In the genomic region with DNA sequence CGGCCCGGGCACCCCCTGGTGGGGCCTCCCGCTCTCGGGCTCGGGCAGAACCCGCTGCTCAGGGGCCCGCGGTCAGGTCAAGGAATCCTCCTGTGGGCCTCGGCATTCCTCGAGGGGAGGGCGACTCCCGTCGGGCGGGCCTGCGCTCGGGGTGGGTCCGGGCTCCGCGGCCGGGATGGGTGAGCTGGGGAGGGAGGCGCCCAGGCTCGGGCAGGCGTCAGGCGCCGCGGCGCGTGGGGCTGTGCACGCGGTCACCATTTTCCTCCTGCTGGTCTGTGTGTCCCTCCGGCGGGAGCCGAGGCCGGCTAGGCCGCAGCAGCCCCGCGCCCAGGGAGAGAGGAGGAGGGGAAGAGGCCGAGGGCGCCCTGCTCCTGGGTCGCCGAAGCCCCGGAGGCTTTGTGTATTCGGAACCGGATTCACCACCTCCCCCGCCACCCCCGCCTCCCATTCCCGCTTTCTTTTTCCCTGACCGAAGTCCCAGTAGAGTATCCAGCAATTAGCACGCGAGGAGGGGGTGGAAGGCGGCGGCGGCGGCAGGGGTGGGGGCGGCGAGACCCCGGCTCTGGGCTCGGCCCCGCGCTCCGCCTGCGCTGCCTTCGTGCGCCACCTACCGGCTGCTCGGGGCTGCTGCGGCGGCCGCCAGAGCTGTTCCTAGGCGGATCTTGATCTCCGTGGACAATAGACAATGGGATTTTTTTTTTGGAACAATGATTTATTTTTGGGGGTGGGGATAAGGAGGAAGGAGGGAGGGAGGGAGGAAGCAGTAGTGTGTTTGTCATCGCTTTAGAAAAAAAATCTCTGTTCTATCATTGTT, we compare ENCODE assay signal across 1 cellular context.
TF ChIP-seq lines count a peak whose summit lies in the region.

No MANE protein-coding gene starts in this region.

TF ChIP-seq in HEK293, 187 proteins besides CTCF, POLR2A, EP300 and RAD21 (continued from another document and continues in another):
- TF ChIP-seq ZBTB20 (tag by site-specific recombination; IDR thresholded peaks at IDR 0.05) (peak; percentile 42; the same call in 1 of the 2 replicates), ZNF768 (tag by site-specific recombination; IDR thresholded peaks at IDR 0.05) (no peak), ZNF585B (tag by site-specific recombination; IDR thresholded peaks at IDR 0.05) (no peak), ZNF76 (tag by site-specific recombination; IDR thresholded peaks at IDR 0.05; ENCODE audit: borderline replicate concordance, low read depth) (peak; percentile 26; the same call in 1 of the 2 replicates), YY2 (tag by site-specific recombination; IDR thresholded peaks at IDR 0.05) (0 out of 2 replicates have a peak, but pooled peaks have one; percentile 31), ZNF391 (tag by site-specific recombination; IDR thresholded peaks at IDR 0.05; ENCODE audit: borderline replicate concordance, low read depth) (no peak), ZNF704 (tag by site-specific recombination; IDR thresholded peaks at IDR 0.05) (no peak), ZSCAN16 (tag by site-specific recombination; IDR thresholded peaks at IDR 0.05) (no peak), ZNF549 (tag by site-specific recombination; IDR thresholded peaks at IDR 0.05) (no peak), PRDM2 (tag by site-specific recombination; IDR thresholded peaks at IDR 0.05; ENCODE audit: borderline replicate concordance) (no peak), SP3 (tag by site-specific recombination; IDR thresholded peaks at IDR 0.05) (0 out of 2 replicates have a peak, but pooled peaks have one; percentile 22), ZNF654 (tag by site-specific recombination; IDR thresholded peaks at IDR 0.05; ENCODE audit: low read depth) (peak; percentile 51), EGR2 (tag by site-specific recombination; IDR thresholded peaks at IDR 0.05; ENCODE audit: low read depth) (peak; percentile 74), ZFP69B (tag by site-specific recombination; IDR thresholded peaks at IDR 0.05) (no peak), ZNF223 (tag by site-specific recombination; IDR thresholded peaks at IDR 0.05) (no peak), ZNF600 (tag by site-specific recombination; IDR thresholded peaks at IDR 0.05) (no peak), SP2 (tag by site-specific recombination; IDR thresholded peaks at IDR 0.05) (peak; percentile 32; the same call in 1 of the 2 replicates), ZNF157 (tag by site-specific recombination; IDR thresholded peaks at IDR 0.05) (no peak), ZNF660 (tag by site-specific recombination; IDR thresholded peaks at IDR 0.05) (peak; percentile 23; the same call in 1 of the 2 replicates), ZNF670 (tag by site-specific recombination; IDR thresholded peaks at IDR 0.05; ENCODE audit: low read depth) (no peak), ZSCAN5A (tag by site-specific recombination; IDR thresholded peaks at IDR 0.05) (no peak), GFI1B (tag by site-specific recombination; IDR thresholded peaks at IDR 0.05) (no peak), KLF7 (tag by site-specific recombination; IDR thresholded peaks at IDR 0.05; ENCODE audit: borderline replicate concordance) (no peak), ZNF776 (tag by site-specific recombination; IDR thresholded peaks at IDR 0.05; ENCODE audit: borderline replicate concordance) (no peak), ZNF580 (tag by site-specific recombination; IDR thresholded peaks at IDR 0.05) (no peak), PRDM1 (tag by site-specific recombination; IDR thresholded peaks at IDR 0.05) (no peak), ZNF302 (tag by site-specific recombination; IDR thresholded peaks at IDR 0.05; ENCODE audit: low read depth) (no peak), ZNF202 (tag by site-specific recombination; IDR thresholded peaks at IDR 0.05; ENCODE audit: borderline replicate concordance) (no peak), ZNF843 (tag by site-specific recombination; IDR thresholded peaks at IDR 0.05) (no peak), ZNF518A (tag by site-specific recombination; conservative IDR thresholded peaks at IDR 0.05; ENCODE audit: low read depth) (no peak), TSHZ1 (tag by site-specific recombination; IDR thresholded peaks at IDR 0.05; ENCODE audit: borderline replicate concordance) (no peak), RBAK (tag by site-specific recombination; IDR thresholded peaks at IDR 0.05) (no peak), KLF1 (tag by site-specific recombination; IDR thresholded peaks at IDR 0.05) (no peak)
- TF ChIP-seq, protein P1, sequence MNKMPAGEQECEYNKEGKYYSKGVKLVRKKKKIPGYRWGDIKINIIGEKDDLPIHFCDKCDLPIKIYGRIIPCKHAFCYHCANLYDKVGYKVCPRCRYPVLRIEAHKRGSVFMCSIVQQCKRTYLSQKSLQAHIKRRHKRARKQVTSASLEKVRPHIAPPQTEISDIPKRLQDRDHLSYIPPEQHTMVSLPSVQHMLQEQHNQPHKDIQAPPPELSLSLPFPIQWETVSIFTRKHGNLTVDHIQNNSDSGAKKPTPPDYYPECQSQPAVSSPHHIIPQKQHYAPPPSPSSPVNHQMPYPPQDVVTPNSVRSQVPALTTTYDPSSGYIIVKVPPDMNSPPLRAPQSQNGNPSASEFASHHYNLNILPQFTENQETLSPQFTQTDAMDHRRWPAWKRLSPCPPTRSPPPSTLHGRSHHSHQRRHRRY (tag by site-specific recombination; IDR thresholded peaks at IDR 0.05) = no peak
- TF ChIP-seq, protein P2, sequence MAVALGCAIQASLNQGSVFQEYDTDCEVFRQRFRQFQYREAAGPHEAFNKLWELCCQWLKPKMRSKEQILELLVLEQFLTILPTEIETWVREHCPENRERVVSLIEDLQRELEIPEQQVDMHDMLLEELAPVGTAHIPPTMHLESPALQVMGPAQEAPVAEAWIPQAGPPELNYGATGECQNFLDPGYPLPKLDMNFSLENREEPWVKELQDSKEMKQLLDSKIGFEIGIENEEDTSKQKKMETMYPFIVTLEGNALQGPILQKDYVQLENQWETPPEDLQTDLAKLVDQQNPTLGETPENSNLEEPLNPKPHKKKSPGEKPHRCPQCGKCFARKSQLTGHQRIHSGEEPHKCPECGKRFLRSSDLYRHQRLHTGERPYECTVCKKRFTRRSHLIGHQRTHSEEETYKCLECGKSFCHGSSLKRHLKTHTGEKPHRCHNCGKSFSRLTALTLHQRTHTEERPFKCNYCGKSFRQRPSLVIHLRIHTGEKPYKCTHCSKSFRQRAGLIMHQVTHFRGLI (tag by site-specific recombination; IDR thresholded peaks at IDR 0.05) = no peak
